In the genomic region with DNA sequence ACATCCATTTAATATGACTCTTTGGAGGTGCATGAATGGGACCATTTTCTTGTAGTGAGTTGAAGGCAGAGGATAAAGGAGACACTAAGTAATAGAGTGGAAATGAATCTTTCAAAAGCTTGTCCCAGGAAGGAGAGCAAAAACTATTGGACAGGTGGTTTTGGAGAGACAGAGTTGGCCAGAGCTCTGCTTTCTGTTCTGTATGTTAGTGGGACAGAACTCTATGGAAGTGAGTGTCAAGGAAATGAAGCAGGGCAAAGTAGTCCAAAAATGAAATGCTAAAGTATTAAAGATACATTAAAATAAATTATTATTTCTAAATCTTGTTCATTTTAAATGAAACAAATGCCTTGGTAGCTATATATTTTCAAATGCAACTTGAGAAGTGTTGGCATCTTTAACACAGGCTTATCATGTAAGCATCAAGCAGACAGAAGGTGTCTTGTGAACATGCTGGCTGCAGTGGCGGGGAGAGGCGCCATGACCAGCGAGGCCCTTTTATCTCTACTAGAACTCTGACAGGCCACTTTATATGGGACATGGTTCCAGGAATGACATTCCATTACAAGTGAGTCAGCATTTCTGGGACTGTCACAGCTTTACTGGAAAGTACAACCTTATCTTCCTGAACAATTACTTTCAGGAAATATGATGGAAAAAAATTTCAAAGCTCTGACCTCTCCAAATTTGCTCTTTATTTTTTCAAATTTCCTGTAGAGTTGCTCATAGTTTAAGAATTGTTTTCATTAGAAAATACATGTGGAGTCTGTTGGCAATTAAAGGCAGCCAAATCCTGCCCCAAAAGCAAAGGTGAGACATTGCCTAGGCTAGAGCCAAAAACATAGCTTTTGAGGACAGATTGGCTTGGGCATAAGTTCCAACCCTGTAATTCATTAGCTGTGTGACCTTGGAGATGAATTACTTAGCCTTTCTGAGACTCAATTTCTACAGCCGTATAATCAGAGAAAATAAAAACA, we compare ENCODE assay signal across 1 cellular context.
A peak's percentile ranks its signal among the peaks of the same experiment; 100 is the strongest.
TF ChIP-seq lines count a peak whose summit lies in the region.

No MANE protein-coding gene starts in this region.

TF ChIP-seq in HCT116, 20 proteins besides CTCF, POLR2A, EP300 and RAD21 (continued from another document):
- TF ChIP-seq REST (IDR thresholded peaks at IDR 0.05; ENCODE audit: low read depth): no peak
- TF ChIP-seq EGR1 (IDR thresholded peaks at IDR 0.05; ENCODE audit: low read depth): no peak
- TF ChIP-seq SP1 (IDR thresholded peaks at IDR 0.05; ENCODE audit: low read depth): peak; percentile 37
- TF ChIP-seq TCF7L2 (IDR thresholded peaks at IDR 0.05; ENCODE audit: borderline replicate concordance, extremely low read depth, insufficient read depth, insufficient read length): peak; percentile 34
- TF ChIP-seq ZNF274 (IDR thresholded peaks at IDR 0.05; ENCODE audit: low read depth, low read length): no peak
- no peak for TF ChIP-seq ELF1 (IDR thresholded peaks at IDR 0.05; ENCODE audit: borderline replicate concordance, low read depth)
- TF ChIP-seq ATF3 (IDR thresholded peaks at IDR 0.05): no peak
- TF ChIP-seq SIN3A (IDR thresholded peaks at IDR 0.05; ENCODE audit: low read depth): no peak
- TF ChIP-seq EZH2 (IDR thresholded peaks at IDR 0.05): no peak
- TF ChIP-seq ZFX (IDR thresholded peaks at IDR 0.05): no peak
- TF ChIP-seq CBX3 (IDR thresholded peaks at IDR 0.05; ENCODE audit: low read depth): no peak
- TF ChIP-seq POLR2AphosphoS5 (IDR thresholded peaks at IDR 0.05; ENCODE audit: low read depth, low read length): no peak
- no peak for TF ChIP-seq EZH2phosphoT487 (IDR thresholded peaks at IDR 0.05; ENCODE audit: borderline replicate concordance)
- no peak for TF ChIP-seq SRF (IDR thresholded peaks at IDR 0.05; ENCODE audit: low read depth)
- no peak for TF ChIP-seq ZBTB33 (IDR thresholded peaks at IDR 0.05; ENCODE audit: extremely low read depth, insufficient replicate concordance, low read length)
- TF ChIP-seq YY1 (IDR thresholded peaks at IDR 0.05; ENCODE audit: extremely low read depth, insufficient replicate concordance, low read depth, low read length): peak; percentile 16
- TF ChIP-seq FOSL1 (IDR thresholded peaks at IDR 0.05; ENCODE audit: low read depth): peak; percentile 43; the same call in 1 of the 2 replicates
